In genomic region chr3:194841515-194841841, GRCh38 we compare ENCODE assay signal across 17 cellular contexts.
"Had no signal": no experiment of that assay in that cellular context is flagged by ENCODE, and none has a peak within 500 bp of the region (broad histone marks: within the 10 kb centered on the region; RNA-seq: fewer than 3 reads in every experiment).

No MANE protein-coding gene starts in this region.

- H3K27ac ChIP-seq: coronary artery, gastrocnemius medialis, lower lobe of right lung, parathyroid adenoma, prostate gland, testis, tibial nerve, upper lobe of right lung, vagina had no signal

- H3K9me3 ChIP-seq: gastrocnemius medialis, lower lobe of right lung, prostate gland, testis, tibial nerve, upper lobe of right lung, vagina had no signal

- H3K4me1 ChIP-seq: gastrocnemius medialis, lower lobe of right lung, parathyroid adenoma, prostate gland, testis, upper lobe of right lung, vagina had no signal

- H3K36me3 ChIP-seq: gastrocnemius medialis, lower lobe of right lung, prostate gland, tibial nerve, upper lobe of right lung, vagina had no signal

- H3K9ac ChIP-seq: parathyroid adenoma had no signal

- H3K4me3 ChIP-seq: coronary artery, gastrocnemius medialis, lower lobe of right lung, prostate gland, tibial nerve, upper lobe of right lung, vagina had no signal

- DNase-seq: effector CD8-positive, alpha-beta T cell; gastrocnemius medialis; lower lobe of right lung; midbrain; nephron progenitor cell; stimulated activated CD4-positive, alpha-beta T cell treated with anti-CD3 and anti-CD28 coated beads, Interleukin-2, amount 100 ng/mL, for 24 hours; stimulated activated CD4-positive, alpha-beta T cell treated with anti-CD3 and anti-CD28 coated beads, Interleukin-4, amount 100 ng/mL, for 4 hours; stimulated activated naive B cell treated with anti-CD40 and anti-IgM and Interleukin-4, amounts not matched to agents 10 μg/mL and 1 μg/mL and 100 μg/mL, for 72 hours; stimulated activated naive CD8-positive, alpha-beta T cell treated with anti-CD3 and anti-CD28 coated beads, Interleukin-15, amount 100 ng/mL, for 72 hours; upper lobe of right lung had no signal

- H3K79me2 ChIP-seq: parathyroid adenoma had no signal

- H2AFZ ChIP-seq: parathyroid adenoma had no signal

- ATAC-seq: esophagus mucosa; gastrocnemius medialis; lower lobe of right lung; stimulated activated naive B cell treated with anti-CD40 and anti-IgM and Interleukin-4, amounts not matched to agents 10 μg/mL and 1 μg/mL and 100 μg/mL, for 72 hours; stimulated activated naive CD8-positive, alpha-beta T cell treated with anti-CD3 and anti-CD28 coated beads, Interleukin-15, amount 100 ng/mL, for 72 hours had no signal

- H3K27me3 ChIP-seq: gastrocnemius medialis, testis, tibial nerve, upper lobe of right lung, vagina had no signal
